In genomic region chr20:33915726-33916331, GRCh38 we compare ENCODE assay signal across 8 cellular contexts.
A peak's percentile ranks its signal among the peaks of the same experiment; 100 is the strongest.
DNase-seq lines count a peak whose midpoint lies in the region; ATAC-seq and TF ChIP-seq lines count a peak whose summit lies in the region.

No MANE protein-coding gene starts in this region.

- 87% methylated on average over 6 of the region's 6 CpGs for WGBS in mesenchymal stem cell

- H3K9me3 Mint-ChIP-seq in naive thymus-derived CD4-positive, alpha-beta T cell = no peaks in the 10 kb centered on the region

- no peak overlapping the region for H3K4me3 Mint-ChIP-seq in naive thymus-derived CD4-positive, alpha-beta T cell

- CTCF ChIA-PET in naive thymus-derived CD4-positive, alpha-beta T cell (lab: Charles Lee) = interaction anchor here (0.5 to 4.6 kb wide), 14 partner anchors 11 to 716 kb away, joined by 3 to 45 read pairs (median 5); no protein-coding TSS in a partner anchor

- no peak overlapping the region for H3K4me3 ChIP-seq in naive thymus-derived CD4-positive, alpha-beta T cell (ENCODE audit: low read length)
- H3K4me3 ChIP-seq in upper lobe of right lung (no peak overlapping the region), mesenchymal stem cell (ENCODE audit: insufficient read depth in 1 of 2, low read depth in 1 of 2, low read length in 2 of 2) (no peak overlapping the region)

- H3K23ac ChIP-seq in mesenchymal stem cell (ENCODE audit: low read length in 2 of 2) = no peak overlapping the region

- no peak overlapping the region for H2AFZ ChIP-seq in mesenchymal stem cell (ENCODE audit: low read depth, low read length)

- POLR2A ChIA-PET in naive thymus-derived CD4-positive, alpha-beta T cell (lab: Charles Lee) = no interaction called here

- H3K4me1 Mint-ChIP-seq in naive thymus-derived CD4-positive, alpha-beta T cell = peaks cover 5 to 20% (median 15%) of the 10 kb centered on the region in 7 donors

- intact Hi-C loops in naive thymus-derived CD4-positive, alpha-beta T cell (cut with micrococcal nuclease) = loop anchor here (1.0 to 5.0 kb wide), 11 partner anchors 54 to 254 kb away; partner anchors contain the start of genes CHMP4B (in 2 of the 2) and C20orf144 (in 1 of the 2)
- intact Hi-C loops in upper lobe of right lung (cut with DNase I) = no loop called here

- H4K91ac ChIP-seq in mesenchymal stem cell (ENCODE audit: low read length) = no peak overlapping the region

- no peak overlapping the region for H2BK15ac ChIP-seq in mesenchymal stem cell (ENCODE audit: low read depth, poor library complexity, severe bottlenecking)

- no peak overlapping the region for H2BK12ac ChIP-seq in mesenchymal stem cell (ENCODE audit: low read length in 2 of 2)

- no peak overlapping the region for H3K4me2 ChIP-seq in mesenchymal stem cell (ENCODE audit: low read length, poor library complexity, severe bottlenecking)

- TF ChIP-seq CTCF in upper lobe of right lung (IDR thresholded peaks at IDR 0.05) = peak; percentile 57

- DNase-seq in AG20443 (ENCODE audit: low spot score) (peak; percentile 39), HT-29 (ENCODE audit: low spot score) (peak; percentile 77), upper lobe of right lung (peak; percentile 70), mesenchymal stem cell (no peak)
- peak; percentile 69 for DNase-seq in activated CD4-positive, alpha-beta T cell treated with anti-CD3 and anti-CD28 coated beads for 48 hours
- DNase-seq in effector CD8-positive, alpha-beta T cell (lab: John Stamatoyannopoulos, UW) = peak; percentile 42
- peak in 8 of 9 donors; percentile 11 to 62 (median 30) for DNase-seq in naive thymus-derived CD4-positive, alpha-beta T cell

- H3K27me3 Mint-ChIP-seq in naive thymus-derived CD4-positive, alpha-beta T cell = peaks cover 0 to 31% (median 0%) of the 10 kb centered on the region in 5 donors

- H3K27ac ChIP-seq in naive thymus-derived CD4-positive, alpha-beta T cell (ENCODE audit: low read depth, low read length) = no peak overlapping the region
- no peak overlapping the region for H3K27ac ChIP-seq in upper lobe of right lung
- H3K27ac ChIP-seq in mesenchymal stem cell (ENCODE audit: low read length, poor library complexity, severe bottlenecking) = no peak overlapping the region

- peak; percentile 76 for ATAC-seq in naive thymus-derived CD4-positive, alpha-beta T cell
- ATAC-seq in upper lobe of right lung (peak; percentile 84), HG02610 (IDR thresholded peaks at IDR 0.05; ENCODE audit: unreplicated experiment) (no peak)

- no peaks in the 10 kb centered on the region for H3K9me3 ChIP-seq in naive thymus-derived CD4-positive, alpha-beta T cell (ENCODE audit: control insufficient read depth in 2 of 3, low read length in 3 of 3)
- H3K9me3 ChIP-seq in upper lobe of right lung (no peaks in the 10 kb centered on the region), mesenchymal stem cell (ENCODE audit: control insufficient read depth, low read length) (no peaks in the 10 kb centered on the region)

- no peaks in the 10 kb centered on the region for H3K36me3 Mint-ChIP-seq in naive thymus-derived CD4-positive, alpha-beta T cell

- peak overlapping the region in 1 of 9 donors; percentile 25 for H3K27ac Mint-ChIP-seq in naive thymus-derived CD4-positive, alpha-beta T cell

- no peak overlapping the region for H2AK5ac ChIP-seq in mesenchymal stem cell (ENCODE audit: low read length, severe bottlenecking)

- H3K4me1 ChIP-seq in naive thymus-derived CD4-positive, alpha-beta T cell (ENCODE audit: control insufficient read depth in 2 of 2, insufficient read depth in 2 of 2, low read length in 2 of 2) = peaks cover 0 to 4% of the 10 kb centered on the region in 2 donors
- H3K4me1 ChIP-seq in upper lobe of right lung (peaks cover 3% of the 10 kb centered on the region), mesenchymal stem cell (ENCODE audit: control insufficient read depth, insufficient read depth, low read depth, low read length) (peaks cover 7% of the 10 kb centered on the region)

- no peak overlapping the region for H3K9ac ChIP-seq in mesenchymal stem cell (ENCODE audit: low read length)

- no peak overlapping the region for H3K4ac ChIP-seq in mesenchymal stem cell (ENCODE audit: low read depth in 1 of 2, low read length in 2 of 2)

- no peak overlapping the region for H2BK5ac ChIP-seq in mesenchymal stem cell (ENCODE audit: low read depth, low read length, poor library complexity, severe bottlenecking)

- H3K36me3 ChIP-seq in naive thymus-derived CD4-positive, alpha-beta T cell (ENCODE audit: control insufficient read depth in 2 of 3, insufficient read depth in 3 of 3, low read length in 3 of 3) = no peaks in the 10 kb centered on the region
- no peaks in the 10 kb centered on the region for H3K36me3 ChIP-seq in upper lobe of right lung
- no peaks in the 10 kb centered on the region for H3K36me3 ChIP-seq in mesenchymal stem cell (ENCODE audit: control insufficient read depth in 1 of 2, insufficient read depth in 2 of 2, low read depth in 1 of 2, low read length in 2 of 2)

- H2BK120ac ChIP-seq in mesenchymal stem cell (ENCODE audit: low read depth, low read length) = no peak overlapping the region

- H3K14ac ChIP-seq in mesenchymal stem cell (ENCODE audit: low read length in 2 of 2) = no peak overlapping the region

- no peak overlapping the region for H3K18ac ChIP-seq in mesenchymal stem cell (ENCODE audit: low read depth in 1 of 2, low read length in 2 of 2)

- H4K8ac ChIP-seq in mesenchymal stem cell (ENCODE audit: low read length) = no peak overlapping the region

- no peaks in the 10 kb centered on the region for H3K27me3 ChIP-seq in naive thymus-derived CD4-positive, alpha-beta T cell (ENCODE audit: control insufficient read depth in 2 of 2, insufficient read depth in 2 of 2, low read length in 2 of 2)
- H3K27me3 ChIP-seq in upper lobe of right lung (no peaks in the 10 kb centered on the region), mesenchymal stem cell (ENCODE audit: control insufficient read depth in 1 of 2, insufficient read depth in 1 of 2, low read length in 2 of 2) (peaks cover 0 to 5% of the 10 kb centered on the region in 2 experiments)

- no peaks in the 10 kb centered on the region for H3K79me1 ChIP-seq in mesenchymal stem cell (replicated peaks; ENCODE audit: low read length, poor library complexity, severe bottlenecking)
